ENCODE assay signal across 22 cellular contexts in genomic region chr4:113531572-113531971, GRCh38.
"Had no signal": no experiment of that assay in that cellular context is flagged by ENCODE, and none has a peak within 500 bp of the region (broad histone marks: within the 10 kb centered on the region; RNA-seq: fewer than 3 reads in every experiment).

No MANE protein-coding gene starts in this region.

- H3K4me1 ChIP-seq: gastrocnemius medialis, left lung, neural progenitor cell, parathyroid adenoma, right lobe of liver, transverse colon, upper lobe of right lung, uterus had no signal

- H3K36me3 ChIP-seq: neural progenitor cell, uterus had no signal

- H3K4me3 ChIP-seq: dorsolateral prefrontal cortex, gastrocnemius medialis, left lung, neural progenitor cell, right lobe of liver, suprapubic skin, transverse colon, upper lobe of right lung, uterus had no signal

- H3K27ac ChIP-seq: dorsolateral prefrontal cortex, gastrocnemius medialis, left lung, neural progenitor cell, parathyroid adenoma, right lobe of liver, suprapubic skin, transverse colon, upper lobe of right lung, uterus had no signal

- H3K27me3 ChIP-seq: dorsolateral prefrontal cortex, gastrocnemius medialis, left lung, neural progenitor cell, right lobe of liver, suprapubic skin, transverse colon, upper lobe of right lung, uterus had no signal

- DNase-seq: dorsolateral prefrontal cortex; effector CD4-positive, alpha-beta T cell; erythroblast; gastrocnemius medialis; head of caudate nucleus; left cardiac atrium; left lung; mesendoderm; midbrain; naive thymus-derived CD4-positive, alpha-beta T cell; right lobe of liver; small intestine; stimulated activated CD4-positive, alpha-beta T cell treated with anti-CD3 and anti-CD28 coated beads, Interleukin-15, amount 100 ng/mL, for 24 hours; stimulated activated CD4-positive, alpha-beta T cell treated with anti-CD3 and anti-CD28 coated beads, Interleukin-2, amount 100 ng/mL, for 48 hours; stimulated activated naive B cell treated with anti-CD40 and anti-IgM and Interleukin-4, amounts not matched to agents 10 μg/mL and 1 μg/mL and 100 μg/mL, for 72 hours; transverse colon; upper lobe of right lung; uterus had no signal

- H3K9me3 ChIP-seq: gastrocnemius medialis, left lung, right lobe of liver, suprapubic skin, transverse colon, upper lobe of right lung, uterus had no signal

- FAIRE-seq: colon had no signal

- ATAC-seq: gastrocnemius medialis; left cardiac atrium; left lung; naive thymus-derived CD4-positive, alpha-beta T cell; right lobe of liver; stimulated activated naive B cell treated with anti-CD40 and anti-IgM and Interleukin-4, amounts not matched to agents 10 μg/mL and 1 μg/mL and 100 μg/mL, for 72 hours; upper lobe of right lung had no signal
